Comparison of ENCODE assay signal across 17 cellular contexts in the genomic region with DNA sequence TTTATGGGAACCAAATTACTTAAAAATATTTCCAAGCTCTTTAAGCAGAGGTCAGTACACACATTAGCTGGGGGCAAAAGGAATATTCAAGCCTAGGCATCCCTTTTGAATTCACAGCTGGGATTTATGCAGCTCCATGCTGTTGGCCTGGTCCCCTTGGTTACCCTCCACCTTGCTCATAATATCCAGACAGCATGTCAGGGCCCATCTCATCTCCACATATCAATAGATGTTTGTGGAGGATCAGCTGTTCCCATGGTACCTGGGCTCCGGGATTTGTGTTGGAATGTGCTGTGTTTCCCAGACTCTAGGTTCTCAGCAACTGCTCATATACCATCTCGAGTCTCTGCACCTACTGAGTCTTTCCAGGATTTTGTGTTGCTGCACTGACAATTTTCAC.
A peak's percentile ranks its signal among the peaks of the same experiment; 100 is the strongest.
DNase-seq lines count a peak whose midpoint lies in the region; ATAC-seq and TF ChIP-seq lines count a peak whose summit lies in the region.
"Had no signal": no experiment of that assay in that cellular context is flagged by ENCODE, and none has a peak within 500 bp of the region (broad histone marks: within the 10 kb centered on the region; RNA-seq: fewer than 3 reads in every experiment).

No MANE protein-coding gene starts in this region.

- 51% methylated on average over 2 of the region's 2 CpGs for WGBS in suprapubic skin

- H3K9me3 ChIP-seq in NT2/D1 (ENCODE audit: insufficient read depth, low read length) (no peaks in the 10 kb centered on the region), suprapubic skin (no peaks in the 10 kb centered on the region)
- H3K9me3 ChIP-seq: HAP-1 had no signal

- H3K4me3 ChIP-seq in NT2/D1 (ENCODE audit: insufficient read length, low read depth): no peak overlapping the region
- no peak overlapping the region for H3K4me3 ChIP-seq in suprapubic skin
- H3K4me3 ChIP-seq: HAP-1, K562 had no signal

- TF ChIP-seq POLR2A in suprapubic skin (IDR thresholded peaks at IDR 0.05): no peak

- no peak for TF ChIP-seq CTCF in suprapubic skin (IDR thresholded peaks at IDR 0.05)

- no peak for TF ChIP-seq EP300 in suprapubic skin (IDR thresholded peaks at IDR 0.05)

- H3K27me3 ChIP-seq in NT2/D1 (ENCODE audit: insufficient read depth, insufficient read length) (no peaks in the 10 kb centered on the region), suprapubic skin (no peaks in the 10 kb centered on the region)

- H3K27ac ChIP-seq in suprapubic skin: no peak overlapping the region

- ATAC-seq in HG03025 (IDR thresholded peaks at IDR 0.05; ENCODE audit: low FRiP score, unreplicated experiment): no peak
- ATAC-seq: K562, SK-N-SH treated with all-trans-retinoic acid at 6 μM for 48 hours had no signal

- DNase-seq in NT2/D1 (ENCODE audit: low read depth, low spot score) (peak; percentile 63), ecto neural progenitor cell (ENCODE audit: low spot score) (peak; percentile 77), iPS DF 19.7 (ENCODE audit: low read depth, low spot score) (peak; percentile 5), renal cortical epithelial cell (ENCODE audit: low read depth) (peak; percentile 18), SIG-M5 (lab: John Stamatoyannopoulos, UW) (no peak), suprapubic skin (ENCODE audit: low spot score in 2 of 2) (no peak)
- DNase-seq: COR-L47, DMS79, NCI-H1436, NCI-H2081, NCI-H2227 treated with DMSO at 0.1 percent for 48 hours, NCI-H524, SHP77 had no signal

- no peak overlapping the region for H3K9ac ChIP-seq in NT2/D1 (ENCODE audit: insufficient read length, low read depth)

- H3K36me3 ChIP-seq in NT2/D1 (ENCODE audit: insufficient read depth, insufficient read length, low read length) (no peaks in the 10 kb centered on the region), suprapubic skin (no peaks in the 10 kb centered on the region)
- H3K36me3 ChIP-seq: HAP-1 had no signal

- H3K4me1 ChIP-seq in NT2/D1 (ENCODE audit: insufficient read depth, insufficient read length): no peaks in the 10 kb centered on the region
- H3K4me1 ChIP-seq in suprapubic skin: no peaks in the 10 kb centered on the region
- H3K4me1 ChIP-seq: HAP-1 had no signal

Comparison
In these comparisons a context has a peak if more than half of its experiments do, and no peak if none do; other contexts are left out.
1. DNase-seq: peak in NT2/D1 (single experiment), ecto neural progenitor cell (single experiment), iPS DF 19.7 (single experiment) and renal cortical epithelial cell (single experiment); none in SIG-M5 (single experiment) and suprapubic skin (0 of 2).